8 cellular contexts compared by ENCODE assay signal in the genomic region with DNA sequence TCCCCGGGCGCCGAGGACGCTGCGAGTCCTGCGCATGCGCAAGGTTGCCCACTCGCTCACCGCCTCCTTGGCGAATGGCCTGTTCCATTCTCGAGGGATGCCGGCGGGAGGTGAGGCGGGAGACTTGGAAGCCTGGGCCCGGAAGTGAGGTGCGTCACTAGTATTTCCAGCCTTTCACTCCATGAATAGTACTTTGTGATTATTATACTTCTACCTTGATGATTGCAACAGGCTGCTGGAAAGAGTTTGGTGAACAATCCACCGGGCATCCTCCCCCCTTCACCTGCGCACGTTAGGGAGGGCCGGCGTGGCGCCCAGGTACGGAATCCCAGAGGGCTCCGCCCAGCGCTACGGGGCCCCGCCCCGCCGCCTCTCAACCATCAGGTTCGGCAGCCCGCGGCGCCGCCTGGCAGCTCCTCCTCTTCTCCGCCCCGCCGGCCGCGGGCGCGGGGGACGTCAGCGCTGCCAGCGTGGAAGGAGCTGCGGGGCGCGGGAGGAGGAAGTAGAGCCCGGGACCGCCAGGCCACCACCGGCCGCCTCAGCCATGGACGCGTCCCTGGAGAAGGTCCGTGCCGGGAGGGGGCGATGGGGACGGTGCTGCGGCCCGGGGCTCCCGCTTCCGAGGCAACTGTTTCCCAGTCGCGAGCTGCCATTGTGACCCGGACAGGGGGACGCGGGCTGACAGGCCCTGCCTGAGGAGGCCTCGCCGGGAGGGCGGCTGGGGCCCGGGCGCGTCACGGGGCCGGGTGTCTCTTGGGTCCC. TPM values are rescaled to one million over a fixed set of nuclear protein-coding genes. Genes with fewer than 3 reads are reported as not detected.
A peak's percentile ranks its signal among the peaks of the same experiment; 100 is the strongest.
DNase-seq lines count a peak whose midpoint lies in the region; ATAC-seq and TF ChIP-seq lines count a peak whose summit lies in the region.
"Not testable (repeated sequence)": the region's sequence is repeated elsewhere in the genome, so short reads cannot be mapped to it uniquely, and the experiment has no call there.

A gene with protein sequence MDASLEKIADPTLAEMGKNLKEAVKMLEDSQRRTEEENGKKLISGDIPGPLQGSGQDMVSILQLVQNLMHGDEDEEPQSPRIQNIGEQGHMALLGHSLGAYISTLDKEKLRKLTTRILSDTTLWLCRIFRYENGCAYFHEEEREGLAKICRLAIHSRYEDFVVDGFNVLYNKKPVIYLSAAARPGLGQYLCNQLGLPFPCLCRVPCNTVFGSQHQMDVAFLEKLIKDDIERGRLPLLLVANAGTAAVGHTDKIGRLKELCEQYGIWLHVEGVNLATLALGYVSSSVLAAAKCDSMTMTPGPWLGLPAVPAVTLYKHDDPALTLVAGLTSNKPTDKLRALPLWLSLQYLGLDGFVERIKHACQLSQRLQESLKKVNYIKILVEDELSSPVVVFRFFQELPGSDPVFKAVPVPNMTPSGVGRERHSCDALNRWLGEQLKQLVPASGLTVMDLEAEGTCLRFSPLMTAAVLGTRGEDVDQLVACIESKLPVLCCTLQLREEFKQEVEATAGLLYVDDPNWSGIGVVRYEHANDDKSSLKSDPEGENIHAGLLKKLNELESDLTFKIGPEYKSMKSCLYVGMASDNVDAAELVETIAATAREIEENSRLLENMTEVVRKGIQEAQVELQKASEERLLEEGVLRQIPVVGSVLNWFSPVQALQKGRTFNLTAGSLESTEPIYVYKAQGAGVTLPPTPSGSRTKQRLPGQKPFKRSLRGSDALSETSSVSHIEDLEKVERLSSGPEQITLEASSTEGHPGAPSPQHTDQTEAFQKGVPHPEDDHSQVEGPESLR (plus strand): TSS at position 371 of the 762 bp plus-strand sequence. CDS start 174 bp downstream, at position 545.

- peak within 1 kb of the TSS; percentile 83 for H3K4me3 Mint-ChIP-seq in activated T-helper 17 cell treated with anti-CD3 and anti-CD28 coated beads, Interleukin-2, amount 50 U/mL, for 72 hours
- peak within 1 kb of the TSS; percentile 85 to 94 (median 92) for H3K4me3 Mint-ChIP-seq in naive thymus-derived CD8-positive, alpha-beta T cell
- H3K4me3 Mint-ChIP-seq in stimulated activated naive B cell treated with anti-CD40 and anti-IgM and Interleukin-4, amounts not matched to agents 10 μg/mL and 1 μg/mL and 100 μg/mL, for 72 hours = peak within 1 kb of the TSS; percentile 90

- POLR2A ChIA-PET in RWPE1 (lab: Yijun Ruan, JAX; ENCODE audit: low non-redundant PET) = not testable (repeated sequence)
- POLR2A ChIA-PET in naive thymus-derived CD8-positive, alpha-beta T cell (lab: Charles Lee) = interaction anchor here (0.8 to 1.1 kb wide), 2 partner anchors 38 to 47 kb away, joined by 3 to 4 read pairs; no protein-coding TSS in a partner anchor

- H3K36me3 Mint-ChIP-seq in activated T-helper 17 cell treated with anti-CD3 and anti-CD28 coated beads, Interleukin-2, amount 50 U/mL, for 72 hours (ENCODE audit: low read depth); naive thymus-derived CD8-positive, alpha-beta T cell; stimulated activated naive B cell treated with anti-CD40 and anti-IgM and Interleukin-4, amounts not matched to agents 10 μg/mL and 1 μg/mL and 100 μg/mL, for 72 hours: not testable (repeated sequence)

- peak within 1 kb of the TSS; percentile 86 for H3K27ac ChIP-seq in RWPE1

- H3K4me1 Mint-ChIP-seq in activated T-helper 17 cell treated with anti-CD3 and anti-CD28 coated beads, Interleukin-2, amount 50 U/mL, for 72 hours = not testable (repeated sequence)
- peaks cover 15 to 37% (median 29%) of the 10 kb centered on the region in 4 donors for H3K4me1 Mint-ChIP-seq in naive thymus-derived CD8-positive, alpha-beta T cell
- peaks cover 15 to 28% of the 10 kb centered on the region in 2 donors for H3K4me1 Mint-ChIP-seq in stimulated activated naive B cell treated with anti-CD40 and anti-IgM and Interleukin-4, amounts not matched to agents 10 μg/mL and 1 μg/mL and 100 μg/mL, for 72 hours

- peak within 1 kb of the TSS; percentile 80 for H3K27ac Mint-ChIP-seq in activated T-helper 17 cell treated with anti-CD3 and anti-CD28 coated beads, Interleukin-2, amount 50 U/mL, for 72 hours
- peak within 1 kb of the TSS; percentile 86 to 96 (median 96) for H3K27ac Mint-ChIP-seq in naive thymus-derived CD8-positive, alpha-beta T cell
- H3K27ac Mint-ChIP-seq in stimulated activated naive B cell treated with anti-CD40 and anti-IgM and Interleukin-4, amounts not matched to agents 10 μg/mL and 1 μg/mL and 100 μg/mL, for 72 hours = peak within 1 kb of the TSS; percentile 93

- CTCF ChIA-PET in RWPE1 (lab: Yijun Ruan, JAX) = interaction anchor here (0.7 kb wide), 1 partner anchor 101 kb away, joined by 4 read pairs; no protein-coding TSS in a partner anchor

- TF ChIP-seq CTCF in RWPE1 (conservative IDR thresholded peaks at IDR 0.05; ENCODE audit: low read depth); fibroblast of mammary gland (conservative IDR thresholded peaks at IDR 0.05; ENCODE audit: control insufficient read depth, insufficient read depth, low read depth, low read length): not testable (repeated sequence)

- not testable (repeated sequence) for H3K27me3 Mint-ChIP-seq in activated T-helper 17 cell treated with anti-CD3 and anti-CD28 coated beads, Interleukin-2, amount 50 U/mL, for 72 hours; naive thymus-derived CD8-positive, alpha-beta T cell; stimulated activated naive B cell treated with anti-CD40 and anti-IgM and Interleukin-4, amounts not matched to agents 10 μg/mL and 1 μg/mL and 100 μg/mL, for 72 hours

- DNase-seq in EH (ENCODE audit: low read depth) = peak; percentile 96
- DNase-seq in H4 (ENCODE audit: low spot score) = peak; percentile 69
- peak; percentile 99 for DNase-seq in LoVo (ENCODE audit: low spot score)
- DNase-seq in RWPE1 (ENCODE audit: low spot score) = peak; percentile 94
- peak; percentile 62 for DNase-seq in fibroblast of mammary gland (ENCODE audit: low read depth)
- DNase-seq in naive thymus-derived CD8-positive, alpha-beta T cell = peak; percentile 97 to 100 (median 98)
- DNase-seq in stimulated activated naive B cell treated with anti-CD40 and anti-IgM and Interleukin-4, amounts not matched to agents 10 μg/mL and 1 μg/mL and 100 μg/mL, for 72 hours = peak; percentile 99

- not testable (repeated sequence) for H3K9me3 Mint-ChIP-seq in activated T-helper 17 cell treated with anti-CD3 and anti-CD28 coated beads, Interleukin-2, amount 50 U/mL, for 72 hours; naive thymus-derived CD8-positive, alpha-beta T cell; stimulated activated naive B cell treated with anti-CD40 and anti-IgM and Interleukin-4, amounts not matched to agents 10 μg/mL and 1 μg/mL and 100 μg/mL, for 72 hours

- peak; percentile 98 for ATAC-seq in activated T-helper 17 cell treated with anti-CD3 and anti-CD28 coated beads, Interleukin-2, amount 50 U/mL, for 72 hours (replicated peaks)
- ATAC-seq in naive thymus-derived CD8-positive, alpha-beta T cell = peak; percentile 94 to 95
- peak; percentile 95 to 97 for ATAC-seq in stimulated activated naive B cell treated with anti-CD40 and anti-IgM and Interleukin-4, amounts not matched to agents 10 μg/mL and 1 μg/mL and 100 μg/mL, for 72 hours (replicated peaks)

- peak within 1 kb of the TSS; percentile 68 for H3K4me3 ChIP-seq in fibroblast of mammary gland (ENCODE audit: control insufficient read depth, low read depth, low read length)

RNA-seq across cellular contexts. Expression of the gene that starts here (rescaled TPM):
- total RNA-seq in H4 (2014; rRNA removed; shearing (Covaris generic)) = 32.8 and 45.1 TPM in 2 replicates
- 10 to 100 TPM; 49.8 to 60.8 TPM for total RNA-seq in activated T-helper 17 cell treated with anti-CD3 and anti-CD28 coated beads, Interleukin-2, amount 50 U/mL, for 72 hours
- 10 to 100 TPM; 76.1 to 77.8 TPM for total RNA-seq in naive thymus-derived CD8-positive, alpha-beta T cell
- polyA plus RNA-seq in naive thymus-derived CD8-positive, alpha-beta T cell = 10 to 100 TPM; 25.0 to 35.7 (median 28.2) TPM

Comparison
In these comparisons a context has a peak if more than half of its experiments do, and no peak if none do; other contexts are left out.
1. Peak in every context shown above with its lines: DNase-seq, ATAC-seq, H3K4me3 ChIP-seq and H3K27ac ChIP-seq.